In genomic region chr13:97435297-97435682, GRCh38 we compare ENCODE assay signal across 8 cellular contexts. TPM values are rescaled to one million over a fixed set of nuclear protein-coding genes. Genes with fewer than 3 reads are reported as not detected.
DNase-seq lines count a peak whose midpoint lies in the region; ATAC-seq and TF ChIP-seq lines count a peak whose summit lies in the region.

No MANE protein-coding gene starts in this region.

- TF ChIP-seq CTCF in DND-41 (IDR thresholded peaks at IDR 0.05; ENCODE audit: borderline replicate concordance, extremely low read depth, low read length, poor library complexity, severe bottlenecking): no peak
- TF ChIP-seq CTCF in Panc1 (IDR thresholded peaks at IDR 0.05): no peak
- TF ChIP-seq CTCF in endothelial cell (IDR thresholded peaks at IDR 0.05; ENCODE audit: unreplicated experiment): no peak
- no peak for TF ChIP-seq CTCF in parathyroid adenoma (IDR thresholded peaks at IDR 0.05)

- H4K20me1 ChIP-seq in DND-41 (ENCODE audit: insufficient read depth, low read length): peaks cover 8% of the 10 kb centered on the region; the same call in 1 of the 2 replicates

- H3K4me3 ChIP-seq in DND-41 (ENCODE audit: low read depth in 1 of 2, low read length in 2 of 2) (peak overlapping the region; percentile 46 to 75), Panc1 (ENCODE audit: low read depth in 2 of 2, low read length in 2 of 2) (peak overlapping the region; percentile 71 to 89), parathyroid adenoma (ENCODE audit: low read depth, low read length) (peak overlapping the region; percentile 44)

- H3K36me3 Mint-ChIP-seq in endothelial cell (ENCODE audit: low read depth, unreplicated experiment): peaks cover 4% of the 10 kb centered on the region

- H3K4me3 Mint-ChIP-seq in endothelial cell (ENCODE audit: unreplicated experiment): peak overlapping the region; percentile 98

- peaks cover 10% of the 10 kb centered on the region for H3K36me3 ChIP-seq in DND-41 (ENCODE audit: insufficient read depth, low read length)
- no peaks in the 10 kb centered on the region; the same call in 1 of the 2 replicates for H3K36me3 ChIP-seq in Panc1 (ENCODE audit: control insufficient read depth, insufficient read depth, low read length)
- no peaks in the 10 kb centered on the region for H3K36me3 ChIP-seq in parathyroid adenoma (ENCODE audit: control insufficient read depth, insufficient read depth, low read length)

- H3K27me3 Mint-ChIP-seq in endothelial cell (ENCODE audit: unreplicated experiment): peaks cover 12% of the 10 kb centered on the region

- DNase-seq in DND-41 (no peak), Panc1 (ENCODE audit: low read depth, low spot score) (no peak), endothelial cell (ENCODE audit: low spot score) (no peak), DMS153 (lab: John Stamatoyannopoulos, UW) (no peak), islet precursor cell (no peak)
- DNase-seq in stimulated activated CD4-positive, alpha-beta T cell treated with anti-CD3 and anti-CD28 coated beads, Interleukin-2, amount 100 ng/mL, for 24 hours: no peak

- H2AFZ ChIP-seq in DND-41 (ENCODE audit: low read depth, low read length) (peak overlapping the region; percentile 83; the same call in 1 of the 2 replicates), parathyroid adenoma (peak overlapping the region; percentile 51)

- no peaks in the 10 kb centered on the region for H3K9me3 Mint-ChIP-seq in endothelial cell (ENCODE audit: unreplicated experiment)

- H3K27ac Mint-ChIP-seq in endothelial cell (ENCODE audit: unreplicated experiment): peak overlapping the region; percentile 88

- H3K4me1 ChIP-seq in DND-41 (ENCODE audit: insufficient read depth, low read length): peaks cover 58% of the 10 kb centered on the region
- peaks cover 24% of the 10 kb centered on the region; the same call in 1 of the 2 replicates for H3K4me1 ChIP-seq in Panc1 (ENCODE audit: control insufficient read depth, insufficient read depth, low read length)
- H3K4me1 ChIP-seq in parathyroid adenoma: peaks cover 4% of the 10 kb centered on the region

- H3K9ac ChIP-seq in DND-41 (ENCODE audit: low read depth, low read length) (peak overlapping the region; percentile 60), parathyroid adenoma (no peak overlapping the region)

- peaks cover 64% of the 10 kb centered on the region for H3K79me2 ChIP-seq in DND-41 (ENCODE audit: insufficient read depth, low read length)
- H3K79me2 ChIP-seq in parathyroid adenoma: peaks cover 2% of the 10 kb centered on the region

- in situ Hi-C loops in Panc1 (cut with HindIII; ENCODE audit: low pct_unique_long_range_greater_than_20kb, low sequenced_read_pairs): no loop called here

- H3K4me1 Mint-ChIP-seq in endothelial cell (ENCODE audit: unreplicated experiment): peaks cover 26% of the 10 kb centered on the region

- H3K27ac ChIP-seq in DND-41 (ENCODE audit: low read length) (peak overlapping the region; percentile 63; the same call in 1 of the 2 replicates), Panc1 (ENCODE audit: low read length) (peak overlapping the region; percentile 81), parathyroid adenoma (no peak overlapping the region)

- no peak for ATAC-seq in DND-41 (ENCODE audit: insufficient read depth, low read depth)
- ATAC-seq in Panc1: no peak
- no peak for ATAC-seq in GM21367 (IDR thresholded peaks at IDR 0.05; ENCODE audit: unreplicated experiment)

- BruUV-seq in Panc1 (replicated peaks; lab: Mats Ljungman, UMichigan): no TSS peak

- POLR2A ChIA-PET in Panc1 (lab: Charles Lee): interaction anchor here (0.6 to 0.7 kb wide), 5 partner anchors 9 to 417 kb away, joined by 4 to 15 read pairs (median 5); no protein-coding TSS in a partner anchor

- H3K4me2 ChIP-seq in DND-41 (ENCODE audit: insufficient read depth, low read length) (peak overlapping the region; percentile 77), parathyroid adenoma (ENCODE audit: low read length) (peak overlapping the region; percentile 71)

- H3K9me3 ChIP-seq in DND-41 (ENCODE audit: insufficient read depth, low read length, severe bottlenecking) (no peaks in the 10 kb centered on the region), Panc1 (ENCODE audit: control insufficient read depth, insufficient read depth, low read depth, low read length) (no peaks in the 10 kb centered on the region), parathyroid adenoma (ENCODE audit: control insufficient read depth, low read length) (no peaks in the 10 kb centered on the region)

- no peaks in the 10 kb centered on the region for H3K27me3 ChIP-seq in DND-41 (ENCODE audit: insufficient read depth, low read length, poor library complexity)
- H3K27me3 ChIP-seq in Panc1 (ENCODE audit: control insufficient read depth, insufficient read depth, low read length): no peaks in the 10 kb centered on the region
- H3K27me3 ChIP-seq in parathyroid adenoma (ENCODE audit: control insufficient read depth, insufficient read depth, low read length): no peaks in the 10 kb centered on the region

- intact Hi-C loops in Panc1 (cut with micrococcal nuclease; ENCODE audit: unreplicated experiment): no loop called here

- CTCF ChIA-PET in Panc1 (lab: Charles Lee): no interaction called here

RNA-seq across cellular contexts. Expression of gene RAP2A, which starts 1.3 kb away (rescaled TPM):
- total RNA-seq in Panc1 (2021; ENCODE audit: unreplicated experiment) (44.3 TPM), endothelial cell (ENCODE audit: unreplicated experiment) (52.3 TPM)
- 28.6 TPM for polyA plus RNA-seq in Panc1 (2012; ENCODE audit: insufficient read length)
